In genomic region chr3:62529230-62529629, GRCh38 we compare ENCODE assay signal across 9 cellular contexts.
DNase-seq lines count a peak whose midpoint lies in the region; ATAC-seq and TF ChIP-seq lines count a peak whose summit lies in the region.
"Had no signal": no experiment of that assay in that cellular context is flagged by ENCODE, and none has a peak within 500 bp of the region (broad histone marks: within the 10 kb centered on the region; RNA-seq: fewer than 3 reads in every experiment).

No MANE protein-coding gene starts in this region.

- H3K4me2 ChIP-seq in OCI-LY7 (ENCODE audit: low read length) (no peak overlapping the region), neural cell (ENCODE audit: low read length) (no peak overlapping the region)

- H2AFZ ChIP-seq in OCI-LY7 (ENCODE audit: low read length) (no peak overlapping the region), neural cell (ENCODE audit: low read depth, low read length) (no peak overlapping the region)

- no peaks in the 10 kb centered on the region for H3K27me3 ChIP-seq in H7 (ENCODE audit: control insufficient read depth, insufficient read depth, low read length)
- H3K27me3 ChIP-seq in neural cell (ENCODE audit: insufficient read depth, low read depth, low read length): no peaks in the 10 kb centered on the region
- no peaks in the 10 kb centered on the region for H3K27me3 ChIP-seq in gastroesophageal sphincter
- H3K27me3 ChIP-seq: suprapubic skin had no signal

- no peak for TF ChIP-seq POLR2A in gastroesophageal sphincter (IDR thresholded peaks at IDR 0.05)

- H3K79me2 ChIP-seq in OCI-LY7 (ENCODE audit: insufficient read depth, low read depth, low read length) (no peaks in the 10 kb centered on the region), neural cell (replicated peaks; ENCODE audit: insufficient read depth, low read length) (no peaks in the 10 kb centered on the region)

- H3K4me3 ChIP-seq in H7 (ENCODE audit: insufficient read depth, low read depth, low read length) (no peak overlapping the region), OCI-LY7 (ENCODE audit: low read depth, low read length, poor library complexity, severe bottlenecking) (no peak overlapping the region), neural cell (ENCODE audit: low read length) (no peak overlapping the region), gastroesophageal sphincter (no peak overlapping the region)
- H3K4me3 ChIP-seq: suprapubic skin had no signal

- H3K9me2 ChIP-seq in OCI-LY7 (ENCODE audit: insufficient read depth, low read length) (no peaks in the 10 kb centered on the region), neural cell (ENCODE audit: insufficient read depth, low read length) (no peaks in the 10 kb centered on the region)

- H3K27me3 Mint-ChIP-seq in stimulated activated memory B cell treated with anti-CD40 and anti-IgM and Interleukin-4, amounts not matched to agents 10 μg/mL and 1 μg/mL and 100 μg/mL, for 72 hours: no peaks in the 10 kb centered on the region

- BruUV-seq in OCI-LY7 (replicated peaks; lab: Mats Ljungman, UMichigan): no TSS peak

- no peak for TF ChIP-seq CTCF in OCI-LY7 (conservative IDR thresholded peaks at IDR 0.05; ENCODE audit: low read length)
- TF ChIP-seq CTCF in neural cell (IDR thresholded peaks at IDR 0.05; ENCODE audit: poor library complexity, severe bottlenecking): no peak
- no peak for TF ChIP-seq CTCF in gastroesophageal sphincter (IDR thresholded peaks at IDR 0.05)

- POLR2A ChIA-PET in OCI-LY7 (lab: Charles Lee): no interaction called here

- CTCF ChIA-PET in OCI-LY7 (lab: Charles Lee; ENCODE audit: unreplicated experiment): no interaction called here

- no peak for TF ChIP-seq RAD21 in neural cell (conservative IDR thresholded peaks at IDR 0.05)

- H3F3A ChIP-seq in neural cell (ENCODE audit: insufficient read depth, low read length, poor library complexity, severe bottlenecking): no peaks in the 10 kb centered on the region

- H3K27ac ChIP-seq in OCI-LY7 (ENCODE audit: low read depth, low read length, poor library complexity, severe bottlenecking) (no peak overlapping the region), neural cell (ENCODE audit: low read length) (no peak overlapping the region), gastroesophageal sphincter (no peak overlapping the region)
- H3K27ac ChIP-seq: suprapubic skin had no signal

- no peak overlapping the region for H3K9ac ChIP-seq in neural cell (ENCODE audit: low read length)

- H3K36me3 ChIP-seq in H7 (replicated peaks; ENCODE audit: control insufficient read depth, insufficient read depth, low read length) (no peaks in the 10 kb centered on the region), OCI-LY7 (ENCODE audit: insufficient read depth, low read length) (no peaks in the 10 kb centered on the region), neural cell (ENCODE audit: insufficient read depth, low read length) (no peaks in the 10 kb centered on the region), gastroesophageal sphincter (no peaks in the 10 kb centered on the region)
- H3K36me3 ChIP-seq: suprapubic skin had no signal

- DNase-seq in H7 (peak; percentile 5), OCI-LY7 (ENCODE audit: low spot score) (peak; percentile 16), dermis microvascular lymphatic vessel endothelial cell (ENCODE audit: low read depth in 2 of 2) (peak; percentile 9 to 29), GM19240 (ENCODE audit: insufficient read length, low spot score) (no peak)

- H3K4me1 ChIP-seq in OCI-LY7 (ENCODE audit: insufficient read depth, low read length, poor library complexity, severe bottlenecking) (no peaks in the 10 kb centered on the region), gastroesophageal sphincter (no peaks in the 10 kb centered on the region)
- H3K4me1 ChIP-seq: suprapubic skin had no signal

- no peak for ATAC-seq in stimulated activated memory B cell treated with anti-CD40 and anti-IgM and Interleukin-4, amounts not matched to agents 10 μg/mL and 1 μg/mL and 100 μg/mL, for 72 hours
- ATAC-seq in gastroesophageal sphincter: no peak
- ATAC-seq: activated T-cell treated with anti-CD3 and anti-CD28 coated beads, Interleukin-2, amount 50 U/mL, for 72 hours had no signal

- no peaks in the 10 kb centered on the region for H3K4me1 Mint-ChIP-seq in stimulated activated memory B cell treated with anti-CD40 and anti-IgM and Interleukin-4, amounts not matched to agents 10 μg/mL and 1 μg/mL and 100 μg/mL, for 72 hours

- H3K9me3 ChIP-seq in OCI-LY7 (ENCODE audit: low read length): no peaks in the 10 kb centered on the region
- H3K9me3 ChIP-seq in neural cell (ENCODE audit: low read length): no peaks in the 10 kb centered on the region
- no peaks in the 10 kb centered on the region for H3K9me3 ChIP-seq in gastroesophageal sphincter
- H3K9me3 ChIP-seq: suprapubic skin had no signal

- H4K20me1 ChIP-seq in OCI-LY7 (ENCODE audit: insufficient read depth, low read length) (no peaks in the 10 kb centered on the region), neural cell (ENCODE audit: insufficient read depth) (no peaks in the 10 kb centered on the region)

- 30 to 55% methylated on average over 2 to 4 of the region's 4 CpGs for WGBS in gastroesophageal sphincter (ENCODE audit: low coverage in 1 of 2), 2 donors

- no peak overlapping the region for H3K27ac Mint-ChIP-seq in stimulated activated memory B cell treated with anti-CD40 and anti-IgM and Interleukin-4, amounts not matched to agents 10 μg/mL and 1 μg/mL and 100 μg/mL, for 72 hours
- H3K27ac Mint-ChIP-seq: activated T-cell treated with anti-CD3 and anti-CD28 coated beads, Interleukin-2, amount 50 U/mL, for 72 hours had no signal

- H3K36me3 Mint-ChIP-seq in stimulated activated memory B cell treated with anti-CD40 and anti-IgM and Interleukin-4, amounts not matched to agents 10 μg/mL and 1 μg/mL and 100 μg/mL, for 72 hours: no peaks in the 10 kb centered on the region

- H3K4me3 Mint-ChIP-seq in stimulated activated memory B cell treated with anti-CD40 and anti-IgM and Interleukin-4, amounts not matched to agents 10 μg/mL and 1 μg/mL and 100 μg/mL, for 72 hours: no peak overlapping the region
- H3K4me3 Mint-ChIP-seq: activated T-cell treated with anti-CD3 and anti-CD28 coated beads, Interleukin-2, amount 50 U/mL, for 72 hours had no signal

- TF ChIP-seq EP300 in neural cell (conservative IDR thresholded peaks at IDR 0.05; ENCODE audit: poor library complexity, severe bottlenecking): no peak
- no peak for TF ChIP-seq EP300 in gastroesophageal sphincter (IDR thresholded peaks at IDR 0.05)

- H3K9me3 Mint-ChIP-seq in stimulated activated memory B cell treated with anti-CD40 and anti-IgM and Interleukin-4, amounts not matched to agents 10 μg/mL and 1 μg/mL and 100 μg/mL, for 72 hours: peaks cover 8% of the 10 kb centered on the region

- intact Hi-C loops in OCI-LY7 (cut with micrococcal nuclease; ENCODE audit: unreplicated experiment): no loop called here

TF ChIP-seq in neural cell, 6 proteins besides CTCF, POLR2A, EP300 and RAD21:
- TF ChIP-seq SMC3 (conservative IDR thresholded peaks at IDR 0.05; ENCODE audit: poor library complexity) (no peak), REST (IDR thresholded peaks at IDR 0.05; ENCODE audit: borderline replicate concordance) (peak; percentile 63)
